Comparison of ENCODE assay signal across 9 cellular contexts in the genomic region with DNA sequence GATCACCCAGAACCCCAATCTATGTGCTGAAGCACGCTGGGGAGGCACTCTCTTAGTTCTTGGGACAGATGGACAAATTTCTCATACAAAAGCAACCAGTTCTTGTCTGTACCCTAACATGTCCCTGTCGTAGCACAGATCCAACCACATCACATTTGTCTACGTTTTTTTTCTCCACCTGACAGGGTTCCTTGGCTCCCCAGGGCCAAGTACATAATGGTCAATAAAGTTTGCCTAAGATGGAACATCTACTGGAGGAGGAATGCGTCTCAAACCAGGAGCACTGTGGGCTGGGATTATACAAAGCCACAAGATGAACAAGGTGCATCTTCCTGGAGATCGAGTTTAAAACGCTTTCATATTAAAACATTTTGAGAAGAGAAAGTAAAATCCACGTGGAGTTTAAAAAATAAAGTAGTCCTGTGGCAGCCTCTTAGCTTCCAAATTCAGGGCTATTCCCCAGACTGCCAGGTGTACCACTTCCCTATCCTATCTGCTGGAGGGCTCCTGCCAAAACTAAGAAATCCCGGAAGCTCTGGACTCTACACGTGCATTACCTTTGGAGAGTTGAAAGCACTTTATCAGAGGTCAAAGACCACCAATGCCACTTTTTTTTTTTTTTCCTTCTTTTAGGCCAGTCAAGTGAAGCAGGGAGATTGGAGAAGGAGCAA. TPM values are rescaled to one million over a fixed set of nuclear protein-coding genes. Genes with fewer than 3 reads are reported as not detected.
DNase-seq lines count a peak whose midpoint lies in the region; ATAC-seq, FAIRE-seq and TF ChIP-seq lines count a peak whose summit lies in the region.
"Had no signal": no experiment of that assay in that cellular context is flagged by ENCODE, and none has a peak within 500 bp of the region (broad histone marks: within the 10 kb centered on the region; RNA-seq: fewer than 3 reads in every experiment).

No MANE protein-coding gene starts in this region.

- TF ChIP-seq EP300 in GM12878 (IDR thresholded peaks at IDR 0.05; ENCODE audit: borderline replicate concordance in 1 of 2, control insufficient read depth in 1 of 2, low read depth in 2 of 2, low read length in 2 of 2), result no peak

- H3K9me3 ChIP-seq in left ventricle myocardium inferior (replicated peaks) (no peaks in the 10 kb centered on the region), GM12878 (replicated peaks; ENCODE audit: control insufficient read depth, insufficient read depth, low read length) (no peaks in the 10 kb centered on the region), mononuclear cell (ENCODE audit: low read depth, low read length) (no peaks in the 10 kb centered on the region), vagina (no peaks in the 10 kb centered on the region)

- CTCF ChIA-PET in GM12878 (lab: Yijun Ruan, JAX), result interaction anchor here (0.7 to 2.1 kb wide), 7 partner anchors 20 to 383 kb away, joined by 3 to 13 read pairs (median 3); partner anchors contain the start of gene ABCB1

- under 1% methylated on average over 9 of the region's 9 CpGs for WGBS in GM12878 (ENCODE audit: insufficient coverage, insufficient replicate concordance, low lambda C conversion rate, missing lambda C conversion rate)

- peaks cover 64% of the 10 kb centered on the region for H3K4me1 ChIP-seq in left ventricle myocardium inferior
- peaks cover 21% of the 10 kb centered on the region for H3K4me1 ChIP-seq in GM12878 (ENCODE audit: control insufficient read depth, insufficient read depth, low read length)
- peaks cover 62% of the 10 kb centered on the region for H3K4me1 ChIP-seq in mononuclear cell (ENCODE audit: insufficient read depth, low read length)
- peaks cover 51% of the 10 kb centered on the region for H3K4me1 ChIP-seq in vagina

- H3K9ac ChIP-seq in GM12878 (ENCODE audit: control insufficient read depth, insufficient read depth, low read length), result peak overlapping the region; percentile 86

- TF ChIP-seq CTCF in left ventricle myocardium inferior (IDR thresholded peaks at IDR 0.05; ENCODE audit: borderline replicate concordance), result no peak
- no peak for TF ChIP-seq CTCF in GM12878 (IDR thresholded peaks at IDR 0.05 in 2 of 3, conservative IDR thresholded peaks at IDR 0.05 in 1 of 3; ENCODE audit: control insufficient read depth in 2 of 3, extremely low read depth in 1 of 3, insufficient read depth in 1 of 3, low read depth in 3 of 3, low read length in 3 of 3)
- no peak for TF ChIP-seq CTCF in vagina (IDR thresholded peaks at IDR 0.05)
- no peak for TF ChIP-seq CTCF in GM20000 (IDR thresholded peaks at IDR 0.05; ENCODE audit: extremely low read depth, missing control alignments)

- H3K27me3 ChIP-seq in left ventricle myocardium inferior (ENCODE audit: low read depth), result peaks cover 11% of the 10 kb centered on the region
- no peaks in the 10 kb centered on the region for H3K27me3 ChIP-seq in GM12878 (replicated peaks in 1 of 2; ENCODE audit: control insufficient read depth in 2 of 2, insufficient read depth in 2 of 2, low read length in 1 of 2)
- H3K27me3 ChIP-seq in mononuclear cell (ENCODE audit: insufficient read depth, low read length), result peaks cover 20% of the 10 kb centered on the region
- H3K27me3 ChIP-seq in vagina, result no peaks in the 10 kb centered on the region

- H3K4me3 ChIP-seq in left ventricle myocardium inferior, result peak overlapping the region; percentile 95
- H3K4me3 ChIP-seq in GM12878, result peak overlapping the region; percentile 95
- peak overlapping the region; percentile 91 for H3K4me3 ChIP-seq in mononuclear cell (ENCODE audit: low read length)
- peak overlapping the region; percentile 77 to 79 for H3K4me3 ChIP-seq in vagina

- ATAC-seq in Right ventricle myocardium superior (ENCODE audit: poor library complexity) (no peak), GM12878 (no peak), GM19351 (IDR thresholded peaks at IDR 0.05; ENCODE audit: unreplicated experiment) (no peak), GM19455 (IDR thresholded peaks at IDR 0.05; ENCODE audit: unreplicated experiment) (no peak)

- H3K4me2 ChIP-seq in GM12878 (ENCODE audit: control insufficient read depth, insufficient read depth), result peak overlapping the region; percentile 96

- H3K79me2 ChIP-seq in GM12878 (ENCODE audit: control insufficient read depth, insufficient read depth, low read length), result peaks cover 72% of the 10 kb centered on the region

- no peak for FAIRE-seq in GM12878 (lab: Jason Lieb, UNC)

- SMC1A ChIA-PET in GM12878 (lab: Charles Lee; ENCODE audit: uncharacterized antibody, unreplicated experiment), result interaction anchor here (0.7 to 8.6 kb wide), 16 partner anchors 10 to 382 kb away, joined by 3 to 112 read pairs (median 4); partner anchors contain the start of genes ABCB1, CROT and DMTF1

- H4K20me1 ChIP-seq in GM12878 (ENCODE audit: control insufficient read depth, insufficient read depth), result no peaks in the 10 kb centered on the region

- BruUV-seq in GM12878 (replicated peaks; lab: Mats Ljungman, UMichigan), result TSS peak; percentile 42

- TF ChIP-seq RAD21 in GM12878 (IDR thresholded peaks at IDR 0.05; ENCODE audit: insufficient read depth, low read depth, low read length), result no peak

- POLR2A ChIA-PET in GM12878 (lab: Charles Lee), result interaction anchor here (1.3 to 12.1 kb wide), 3 partner anchors 21 to 63 kb away, joined by 3 to 215 read pairs (median 11); partner anchors contain the start of gene DMTF1

- DNase-seq in left ventricle myocardium inferior, result no peak
- DNase-seq in Right ventricle myocardium superior, result no peak
- DNase-seq in GM12878 (ENCODE audit: low read depth, low spot score), result no peak
- DNase-seq in vagina (ENCODE audit: extremely low spot score in 2 of 2), result no peak
- no peak for DNase-seq in GM20000 (ENCODE audit: low spot score)
- DNase-seq: SHP77 had no signal

- H2AFZ ChIP-seq in GM12878 (ENCODE audit: control insufficient read depth, low read depth, low read length), result no peak overlapping the region

- intact Hi-C loops in left ventricle myocardium inferior (cut with micrococcal nuclease) (no loop called here), Right ventricle myocardium superior (cut with DNase I) (loop anchor here (5.0 kb wide), 1 partner anchor 66 kb away; the partner anchor contains the start of gene DMTF1), GM12878 (cut with micrococcal nuclease; ENCODE audit: unreplicated experiment) (loop anchor here (2.0 to 5.0 kb wide), 4 partner anchors 124 to 999 kb away; partner anchors contain the start of genes DBF4 and SLC25A40), vagina (cut with DNase I) (no loop called here)

- H3K27ac ChIP-seq in left ventricle myocardium inferior (replicated peaks), result peak overlapping the region; percentile 91
- peak overlapping the region; percentile 98 for H3K27ac ChIP-seq in GM12878 (ENCODE audit: control insufficient read depth, insufficient read depth)
- H3K27ac ChIP-seq in vagina, result peak overlapping the region; percentile 87

- RAD21 ChIA-PET in GM12878 (lab: Charles Lee; ENCODE audit: unreplicated experiment), result interaction anchor here (0.7 to 11.7 kb wide), 10 partner anchors 10 to 252 kb away, joined by 3 to 153 read pairs (median 4); partner anchors contain the start of gene DMTF1

- TF ChIP-seq POLR2A in GM12878 (IDR thresholded peaks at IDR 0.05; ENCODE audit: low read depth, low read length) (no peak), vagina (IDR thresholded peaks at IDR 0.05) (no peak)

- in situ Hi-C loops in GM12878 (cut with MboI), result no loop called here

- no peaks in the 10 kb centered on the region for H3K36me3 ChIP-seq in left ventricle myocardium inferior
- H3K36me3 ChIP-seq in GM12878 (ENCODE audit: control insufficient read depth in 2 of 2, insufficient read depth in 2 of 2, low read length in 1 of 2), result 0 out of 4 replicates have a peak, but pooled peaks cover 0 to 2% of the 10 kb centered on the region in 2 experiments
- H3K36me3 ChIP-seq in vagina, result no peaks in the 10 kb centered on the region

TF ChIP-seq in GM12878, 131 proteins besides CTCF, POLR2A, EP300 and RAD21 (continues in another document):
- TF ChIP-seq POU2F2 (IDR thresholded peaks at IDR 0.05; ENCODE audit: borderline replicate concordance, low read depth, low read length) (0 out of 3 replicates have a peak, but pooled peaks have one; percentile 14), SPI1 (IDR thresholded peaks at IDR 0.05; ENCODE audit: borderline replicate concordance, insufficient read depth, low read depth, low read length) (peak; percentile 63; the same call in 1 of the 2 replicates), SREBF1 (IDR thresholded peaks at IDR 0.05; ENCODE audit: low read length) (no peak), IRF4 (IDR thresholded peaks at IDR 0.05; ENCODE audit: low read depth, low read length) (no peak), WRNIP1 (IDR thresholded peaks at IDR 0.05; ENCODE audit: borderline replicate concordance, low read depth, low read length) (0 out of 2 replicates have a peak, but pooled peaks have one; percentile 25), ZNF217 (IDR thresholded peaks at IDR 0.05) (no peak), POLR2AphosphoS5 (IDR thresholded peaks at IDR 0.05; ENCODE audit: low read length) (peak; percentile 32; the same call in 1 of the 2 replicates), NR2F1 (conservative IDR thresholded peaks at IDR 0.05) (0 out of 2 replicates have a peak, but pooled peaks have one; percentile 26), MXI1 (IDR thresholded peaks at IDR 0.05; ENCODE audit: low read depth, low read length) (peak; percentile 63; the same call in 1 of the 2 replicates), TARDBP (IDR thresholded peaks at IDR 0.05; ENCODE audit: borderline replicate concordance) (no peak), GABPA (IDR thresholded peaks at IDR 0.05; ENCODE audit: low read depth) (no peak), ZSCAN29 (IDR thresholded peaks at IDR 0.05) (no peak)

RNA-seq across cellular contexts. Expression of gene TMEM243, which starts 1.4 kb away (rescaled TPM):
- 4.4 TPM for total RNA-seq in left ventricle myocardium inferior
- total RNA-seq in Right ventricle myocardium superior, result 4.8 TPM
- 191 and 192 TPM in 2 replicates for total RNA-seq in GM12878 (2013; cell fraction: nucleolus; rRNA removed)
- total RNA-seq in GM12878 (2014; rRNA removed), result 101 and 115 TPM in 2 replicates
- total RNA-seq in GM12878 (2014; rRNA removed; fragmentation: Illumina TruSeq; extraction: Trizol), result 71.0 and 72.9 TPM in 2 replicates
- 64.4 and 64.8 TPM in 2 replicates for total RNA-seq in GM12878 (2021)
- polyA plus RNA-seq in GM12878 (2011; ENCODE audit: low read depth), result 73.2 TPM
- polyA plus RNA-seq in GM12878 (2011; rRNA removed), result 155 and 209 TPM in 2 replicates
- polyA plus RNA-seq in GM12878 (2011; cell fraction: cytosol; rRNA removed), result 72.1 and 80.4 TPM in 2 replicates
- 87.6 and 99.5 TPM in 2 replicates for polyA plus RNA-seq in GM12878 (2011; cell fraction: nucleus; rRNA removed)
- polyA plus RNA-seq in GM12878 (2012), result 104 and 105 TPM in 2 replicates
- 70.0 and 86.7 TPM in 2 replicates for polyA plus RNA-seq in GM12878 (2014; fragmentation: Illumina TruSeq; extraction: Trizol)
- 10 to 100 TPM; 47.8 to 70.9 TPM for polyA plus RNA-seq in GM12878 (2014; fragmentation: Nextera tagmentation; extraction: Ambion mirVana)
- polyA plus RNA-seq in GM12878 (2014; rRNA removed), result 66.4 and 82.9 TPM in 2 replicates
- polyA plus RNA-seq in GM12878 (2016; fragmentation: Nextera tagmentation; extraction: Ambion mirVana), result 100 to 1,000 TPM; 160 to 170 TPM
- 75.9 and 94.9 TPM in 2 replicates for polyA minus RNA-seq in GM12878 (2011; rRNA and poly(A)+ RNA removed)
- polyA minus RNA-seq in GM12878 (2011; cell fraction: cytosol; rRNA and poly(A)+ RNA removed), result 14.7 and 23.1 TPM in 2 replicates
- 103 and 124 TPM in 2 replicates for polyA minus RNA-seq in GM12878 (2011; cell fraction: nucleus; rRNA and poly(A)+ RNA removed)
- total RNA-seq in mononuclear cell, result 157 TPM
- total RNA-seq in vagina, result 36.6 TPM

Comparison
In these comparisons a context has a peak if more than half of its experiments do, and no peak if none do; other contexts are left out.
1. intact Hi-C loops: an anchor here in Right ventricle myocardium superior (5.0 kb wide) and GM12878 (2.0 to 5.0 kb wide); none called in left ventricle myocardium inferior and vagina.